Comparison of ENCODE assay signal across 8 cellular contexts in the genomic region with DNA sequence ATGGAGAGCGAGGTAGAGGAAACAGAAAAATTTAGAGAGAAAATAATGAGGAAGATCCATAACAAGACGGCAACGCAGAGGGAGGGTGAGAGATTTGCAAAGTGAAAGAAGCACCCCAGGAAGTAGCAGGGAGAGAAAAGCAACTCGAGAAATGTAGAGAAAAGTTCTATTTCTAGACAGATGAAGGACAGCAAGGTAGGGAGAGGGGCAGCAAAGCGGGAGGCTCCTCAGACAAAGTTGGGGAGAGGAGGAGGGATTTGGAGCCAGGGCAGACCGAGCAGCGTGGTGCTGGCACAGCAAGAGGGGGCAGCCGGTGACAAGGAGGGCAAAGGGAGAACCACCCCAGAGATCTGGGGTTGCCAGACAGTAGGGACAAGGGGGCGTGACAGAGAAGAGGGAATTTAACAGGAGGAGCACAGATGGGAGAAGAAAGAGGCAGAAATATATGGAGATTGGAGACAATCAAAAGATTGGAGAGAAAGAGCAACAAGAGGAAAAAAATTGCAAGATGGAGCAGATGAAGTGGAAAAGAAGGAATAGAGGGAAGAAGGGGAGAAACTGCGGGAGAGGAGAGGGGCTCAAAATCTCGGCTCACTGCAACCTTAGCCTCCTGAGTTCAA. TPM values are rescaled to one million over a fixed set of nuclear protein-coding genes. Genes with fewer than 3 reads are reported as not detected.
DNase-seq lines count a peak whose midpoint lies in the region; ATAC-seq and TF ChIP-seq lines count a peak whose summit lies in the region.

No MANE protein-coding gene starts in this region.

- peaks cover 42 to 44% of the 10 kb centered on the region in 2 donors for H3K36me3 Mint-ChIP-seq in CD4-positive, alpha-beta memory T cell
- H3K36me3 Mint-ChIP-seq in T-helper 1 cell treated with Interleukin-12 subunit alpha and Interleukin-12 subunit beta and Interleukin-4 antibody, amounts not matched to agents 30 μg/mL and 1 μg/mL, for 36 hours (ENCODE audit: low read depth) = peaks cover 44% of the 10 kb centered on the region
- H3K36me3 Mint-ChIP-seq in nephron (ENCODE audit: low read depth) = peaks cover 56% of the 10 kb centered on the region

- H3K4me1 Mint-ChIP-seq in CD4-positive, alpha-beta memory T cell = peaks cover 36 to 60% (median 45%) of the 10 kb centered on the region in 4 donors
- peaks cover 15% of the 10 kb centered on the region for H3K4me1 Mint-ChIP-seq in T-helper 1 cell treated with Interleukin-12 subunit alpha and Interleukin-12 subunit beta and Interleukin-4 antibody, amounts not matched to agents 30 μg/mL and 1 μg/mL, for 36 hours (ENCODE audit: low read depth)
- H3K4me1 Mint-ChIP-seq in nephron = peaks cover 22% of the 10 kb centered on the region

- H3K27me3 Mint-ChIP-seq in CD4-positive, alpha-beta memory T cell = no peaks in the 10 kb centered on the region
- H3K27me3 Mint-ChIP-seq in T-helper 1 cell treated with Interleukin-12 subunit alpha and Interleukin-12 subunit beta and Interleukin-4 antibody, amounts not matched to agents 30 μg/mL and 1 μg/mL, for 36 hours (ENCODE audit: low read depth) = no peaks in the 10 kb centered on the region
- H3K27me3 Mint-ChIP-seq in nephron (ENCODE audit: low read depth) = no peaks in the 10 kb centered on the region

- H3K4me1 ChIP-seq in CD4-positive, alpha-beta memory T cell (ENCODE audit: insufficient read depth, low read length) = peaks cover 42% of the 10 kb centered on the region
- peaks cover 7% of the 10 kb centered on the region; the same call in 1 of the 2 replicates for H3K4me1 ChIP-seq in HAP-1

- H3K27ac ChIP-seq in CD4-positive, alpha-beta memory T cell (ENCODE audit: low read depth, low read length) = peak overlapping the region; percentile 90
- H3K27ac ChIP-seq in epithelial cell of prostate = peak overlapping the region; percentile 80

- intact Hi-C loops in CD4-positive, alpha-beta memory T cell (cut with micrococcal nuclease) = no loop called here

- H3K27ac Mint-ChIP-seq in CD4-positive, alpha-beta memory T cell = peak overlapping the region; percentile 93 to 98 (median 96)
- peak overlapping the region; percentile 89 for H3K27ac Mint-ChIP-seq in T-helper 1 cell treated with Interleukin-12 subunit alpha and Interleukin-12 subunit beta and Interleukin-4 antibody, amounts not matched to agents 30 μg/mL and 1 μg/mL, for 36 hours
- peak overlapping the region; percentile 80 to 98 (median 97) for H3K27ac Mint-ChIP-seq in nephron

- H3K27me3 ChIP-seq in CD4-positive, alpha-beta memory T cell (ENCODE audit: insufficient read depth, low read length) = no peaks in the 10 kb centered on the region
- H3K27me3 ChIP-seq in HAP-1 (ENCODE audit: low read depth) = no peaks in the 10 kb centered on the region

- peak in 3 of 5 donors; percentile 4 to 24 (median 22) for DNase-seq in CD4-positive, alpha-beta memory T cell
- DNase-seq in HAP-1 (ENCODE audit: low spot score in 2 of 2) (peak in 1 of 2 experiments; percentile 30), epithelial cell of prostate (ENCODE audit: low read depth, low spot score) (no peak), amniotic stem cell (lab: John Stamatoyannopoulos, UW) (no peak)

- H3K4me3 Mint-ChIP-seq in CD4-positive, alpha-beta memory T cell = peak overlapping the region; percentile 92 to 99 (median 98)
- peak overlapping the region; percentile 100 for H3K4me3 Mint-ChIP-seq in T-helper 1 cell treated with Interleukin-12 subunit alpha and Interleukin-12 subunit beta and Interleukin-4 antibody, amounts not matched to agents 30 μg/mL and 1 μg/mL, for 36 hours
- H3K4me3 Mint-ChIP-seq in nephron = peak overlapping the region; percentile 95 to 97 (median 96)

- in situ Hi-C loops in HAP-1 (cut with MboI; ENCODE audit: low sequenced_read_pairs) = no loop called here

- peak overlapping the region; percentile 64 to 90 for H3K4me3 ChIP-seq in CD4-positive, alpha-beta memory T cell (ENCODE audit: low read length in 2 of 2)
- H3K4me3 ChIP-seq in HAP-1 = peak overlapping the region; percentile 97

- CTCF ChIA-PET in CD4-positive, alpha-beta memory T cell (lab: Charles Lee; ENCODE audit: partially characterized antibody) = no interaction called here

- TF ChIP-seq CTCF in nephron (IDR thresholded peaks at IDR 0.05; ENCODE audit: unreplicated experiment in 3 of 3) = no peak

- ATAC-seq in GM21526 (IDR thresholded peaks at IDR 0.05; ENCODE audit: low FRiP score, unreplicated experiment) (no peak), HG02885 (IDR thresholded peaks at IDR 0.05; ENCODE audit: poor library complexity, unreplicated experiment) (no peak)

- H3K36me3 ChIP-seq in CD4-positive, alpha-beta memory T cell (ENCODE audit: insufficient read depth, low read length) = peaks cover 4% of the 10 kb centered on the region
- H3K36me3 ChIP-seq in HAP-1 (replicated peaks) = peaks cover 26% of the 10 kb centered on the region

- POLR2A ChIA-PET in CD4-positive, alpha-beta memory T cell (lab: Charles Lee; ENCODE audit: partially characterized antibody) = interaction anchor here (0.6 kb wide), 2 partner anchors 26 to 81 kb away, joined by 3 read pairs; a partner anchor contains a TSS

- peaks cover 0 to 39% (median 14%) of the 10 kb centered on the region in 8 donors for H3K9me3 Mint-ChIP-seq in CD4-positive, alpha-beta memory T cell
- peaks cover 43% of the 10 kb centered on the region for H3K9me3 Mint-ChIP-seq in T-helper 1 cell treated with Interleukin-12 subunit alpha and Interleukin-12 subunit beta and Interleukin-4 antibody, amounts not matched to agents 30 μg/mL and 1 μg/mL, for 36 hours
- peaks cover 39% of the 10 kb centered on the region for H3K9me3 Mint-ChIP-seq in nephron

- peaks cover 0 to 4% of the 10 kb centered on the region in 2 donors for H3K9me3 ChIP-seq in CD4-positive, alpha-beta memory T cell (ENCODE audit: control insufficient read depth in 1 of 2, low read length in 2 of 2)
- H3K9me3 ChIP-seq in HAP-1 = peaks cover 7% of the 10 kb centered on the region; the same call in 1 of the 2 replicates

RNA-seq across cellular contexts. Expression of a gene that starts 1.0 kb away (rescaled TPM):
- 10 to 100 TPM; 53.6 to 54.1 TPM for total RNA-seq in CD4-positive, alpha-beta memory T cell
- polyA plus RNA-seq in CD4-positive, alpha-beta memory T cell = 10 to 100 TPM; 57.7 to 61.7 TPM

RNA-seq across cellular contexts. Expression of a gene that starts 26.6 kb away (rescaled TPM):
- total RNA-seq in CD4-positive, alpha-beta memory T cell = 10 to 100 TPM; 26.7 to 26.9 TPM
- 10 to 100 TPM; 12.4 to 29.5 TPM for polyA plus RNA-seq in CD4-positive, alpha-beta memory T cell

Comparison
In these comparisons a context has a peak if more than half of its experiments do, and no peak if none do; other contexts are left out.
1. DNase-seq: peak in CD4-positive, alpha-beta memory T cell (3 of 5); none in epithelial cell of prostate (single experiment) and amniotic stem cell (single experiment).
2. Peak in every context shown above with its lines, with median percentiles within 50 percentile points of each other: H3K27ac Mint-ChIP-seq and H3K4me3 Mint-ChIP-seq.